In genomic region chr20:54067606-54068174, GRCh38 we compare ENCODE assay signal across 8 cellular contexts. TPM values are rescaled to one million over a fixed set of nuclear protein-coding genes. Genes with fewer than 3 reads are reported as not detected.
DNase-seq lines count a peak whose midpoint lies in the region; ATAC-seq, FAIRE-seq and TF ChIP-seq lines count a peak whose summit lies in the region.

No MANE protein-coding gene starts in this region.

- no peaks in the 10 kb centered on the region for H3K9me2 ChIP-seq in Karpas-422 (replicated peaks; ENCODE audit: insufficient read depth, low read length)

- H3K4me1 ChIP-seq in kidney (ENCODE audit: control insufficient read depth in 1 of 2, insufficient read depth in 1 of 2, low read depth in 1 of 2, low read length in 2 of 2) (peaks cover 3 to 4% of the 10 kb centered on the region in 2 donors), Karpas-422 (ENCODE audit: low read length) (no peaks in the 10 kb centered on the region)
- H3K4me1 ChIP-seq in effector memory CD4-positive, alpha-beta T cell (ENCODE audit: control insufficient read depth, insufficient read depth, low read length, poor library complexity, severe bottlenecking), result no peaks in the 10 kb centered on the region

- DNase-seq in NCI-H82 (lab: John Stamatoyannopoulos, UW) (peak; percentile 97), kidney (peak; percentile 90), Karpas-422 (no peak), NCI-H1694 (lab: John Stamatoyannopoulos, UW) (no peak)
- no peak for DNase-seq in effector memory CD4-positive, alpha-beta T cell

- peak; percentile 71 for ATAC-seq in GM18511 (IDR thresholded peaks at IDR 0.05; ENCODE audit: unreplicated experiment)
- ATAC-seq in HG02798 (IDR thresholded peaks at IDR 0.05; ENCODE audit: poor library complexity, unreplicated experiment), result peak; percentile 60
- ATAC-seq in HG02610 (IDR thresholded peaks at IDR 0.05; ENCODE audit: unreplicated experiment), result no peak

- H4K20me1 ChIP-seq in Karpas-422 (ENCODE audit: insufficient read depth, low read depth, low read length), result no peaks in the 10 kb centered on the region

- no peak for FAIRE-seq in kidney (lab: Jason Lieb, UNC)

- no peak overlapping the region for H3K4me2 ChIP-seq in Karpas-422 (ENCODE audit: low read depth, low read length, poor library complexity, severe bottlenecking)

- no peaks in the 10 kb centered on the region for H3K27me3 ChIP-seq in effector memory CD4-positive, alpha-beta T cell (replicated peaks; ENCODE audit: control insufficient read depth, insufficient read depth, low read length, poor library complexity, severe bottlenecking)
- H3K27me3 ChIP-seq in Karpas-422 (ENCODE audit: low read length), result no peaks in the 10 kb centered on the region

- H3K4me3 ChIP-seq in kidney (ENCODE audit: low read length in 2 of 2), result no peak overlapping the region
- H3K4me3 ChIP-seq in effector memory CD4-positive, alpha-beta T cell (ENCODE audit: insufficient read depth, low read depth, low read length, poor library complexity, severe bottlenecking), result no peak overlapping the region
- H3K4me3 ChIP-seq in Karpas-422 (ENCODE audit: low read length), result no peak overlapping the region

- H2AFZ ChIP-seq in Karpas-422 (ENCODE audit: low read length), result no peak overlapping the region

- H3K27ac ChIP-seq in kidney (ENCODE audit: low read depth in 2 of 2, low read length in 2 of 2) (peak overlapping the region in 1 of 2 donors; percentile 72), Karpas-422 (ENCODE audit: low read length) (no peak overlapping the region)
- no peak overlapping the region for H3K27ac ChIP-seq in effector memory CD4-positive, alpha-beta T cell (ENCODE audit: insufficient read depth, low read length, poor library complexity, severe bottlenecking)

- H3K79me2 ChIP-seq in Karpas-422 (ENCODE audit: low read length), result no peaks in the 10 kb centered on the region

- intact Hi-C loops in kidney (cut with DNase I), result no loop called here

- H3K36me3 ChIP-seq in kidney (ENCODE audit: control insufficient read depth in 1 of 2, insufficient read depth in 2 of 2, low read length in 2 of 2) (no peaks in the 10 kb centered on the region), Karpas-422 (ENCODE audit: insufficient read depth, low read length) (no peaks in the 10 kb centered on the region)
- H3K36me3 ChIP-seq in effector memory CD4-positive, alpha-beta T cell (ENCODE audit: control insufficient read depth, insufficient read depth, low read length), result no peaks in the 10 kb centered on the region

- H3K9ac ChIP-seq in kidney (ENCODE audit: low read length in 2 of 2) (peak overlapping the region in 1 of 2 donors; percentile 66), Karpas-422 (ENCODE audit: low read length) (no peak overlapping the region)

- H3K9me3 ChIP-seq in kidney (ENCODE audit: control insufficient read depth in 1 of 2, low read length in 2 of 2) (no peaks in the 10 kb centered on the region), Karpas-422 (ENCODE audit: low read length) (no peaks in the 10 kb centered on the region)
- no peaks in the 10 kb centered on the region for H3K9me3 ChIP-seq in effector memory CD4-positive, alpha-beta T cell (ENCODE audit: control insufficient read depth, low read length)

- no peak for TF ChIP-seq CTCF in kidney (IDR thresholded peaks at IDR 0.05; ENCODE audit: borderline replicate concordance, extremely low read depth, insufficient read depth)

RNA-seq across cellular contexts. Expression of gene BCAS1, which starts 2.7 kb away (rescaled TPM):
- total RNA-seq in kidney, result 4.8 TPM
- polyA plus RNA-seq in kidney (ENCODE audit: insufficient read depth, low read depth, low replicate concordance), result 1.1 TPM
- 0.11 and 0.14 TPM in 2 replicates for total RNA-seq in Karpas-422 (2014; rRNA removed; shearing (Covaris generic); ENCODE audit: low replicate concordance)

Comparison
In these comparisons a context has a peak if more than half of its experiments do, and no peak if none do; other contexts are left out.
1. DNase-seq: peak in NCI-H82 (single experiment) and kidney (single experiment); none in effector memory CD4-positive, alpha-beta T cell (0 of 3), Karpas-422 (single experiment) and NCI-H1694 (single experiment).